In the genomic region with DNA sequence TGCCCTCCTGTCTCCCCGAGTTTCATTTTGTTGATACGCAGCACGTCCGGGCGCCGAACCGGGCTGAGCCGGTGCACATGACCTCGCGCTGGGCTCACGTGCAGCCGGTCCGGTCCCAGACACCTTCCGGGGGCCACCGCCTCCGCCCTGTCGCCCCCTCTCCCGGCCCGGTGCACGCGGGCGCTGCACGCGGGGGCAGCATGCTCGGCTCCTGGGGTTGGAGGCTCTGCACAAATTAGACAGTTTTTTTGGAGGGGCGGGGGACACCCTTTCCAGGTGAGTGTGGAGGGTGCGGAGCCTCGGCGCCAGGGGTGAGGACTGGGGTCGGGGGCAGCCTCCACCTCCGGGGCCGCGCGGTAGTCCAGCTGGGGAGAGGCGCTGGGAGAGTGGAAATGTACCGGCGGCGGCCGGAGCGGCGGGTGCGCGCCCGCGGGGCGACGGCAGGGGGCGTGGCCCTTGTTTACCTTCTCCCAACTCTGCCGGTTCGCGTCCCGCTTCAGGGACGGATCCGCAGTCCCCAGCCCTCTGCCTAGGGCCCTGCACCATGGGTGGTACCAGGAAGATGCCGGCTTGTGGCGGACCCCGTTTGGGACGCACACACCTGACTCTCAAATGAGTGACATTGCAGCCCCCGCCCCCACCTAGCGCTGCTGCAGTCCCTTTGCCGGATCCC, we compare ENCODE assay signal across 1 cellular context.
TF ChIP-seq lines count a peak whose summit lies in the region.

No MANE protein-coding gene starts in this region.

TF ChIP-seq in HepG2, 621 proteins besides CTCF, POLR2A, EP300 and RAD21 (continued from another document and continues in another):
- TF ChIP-seq, protein P1, sequence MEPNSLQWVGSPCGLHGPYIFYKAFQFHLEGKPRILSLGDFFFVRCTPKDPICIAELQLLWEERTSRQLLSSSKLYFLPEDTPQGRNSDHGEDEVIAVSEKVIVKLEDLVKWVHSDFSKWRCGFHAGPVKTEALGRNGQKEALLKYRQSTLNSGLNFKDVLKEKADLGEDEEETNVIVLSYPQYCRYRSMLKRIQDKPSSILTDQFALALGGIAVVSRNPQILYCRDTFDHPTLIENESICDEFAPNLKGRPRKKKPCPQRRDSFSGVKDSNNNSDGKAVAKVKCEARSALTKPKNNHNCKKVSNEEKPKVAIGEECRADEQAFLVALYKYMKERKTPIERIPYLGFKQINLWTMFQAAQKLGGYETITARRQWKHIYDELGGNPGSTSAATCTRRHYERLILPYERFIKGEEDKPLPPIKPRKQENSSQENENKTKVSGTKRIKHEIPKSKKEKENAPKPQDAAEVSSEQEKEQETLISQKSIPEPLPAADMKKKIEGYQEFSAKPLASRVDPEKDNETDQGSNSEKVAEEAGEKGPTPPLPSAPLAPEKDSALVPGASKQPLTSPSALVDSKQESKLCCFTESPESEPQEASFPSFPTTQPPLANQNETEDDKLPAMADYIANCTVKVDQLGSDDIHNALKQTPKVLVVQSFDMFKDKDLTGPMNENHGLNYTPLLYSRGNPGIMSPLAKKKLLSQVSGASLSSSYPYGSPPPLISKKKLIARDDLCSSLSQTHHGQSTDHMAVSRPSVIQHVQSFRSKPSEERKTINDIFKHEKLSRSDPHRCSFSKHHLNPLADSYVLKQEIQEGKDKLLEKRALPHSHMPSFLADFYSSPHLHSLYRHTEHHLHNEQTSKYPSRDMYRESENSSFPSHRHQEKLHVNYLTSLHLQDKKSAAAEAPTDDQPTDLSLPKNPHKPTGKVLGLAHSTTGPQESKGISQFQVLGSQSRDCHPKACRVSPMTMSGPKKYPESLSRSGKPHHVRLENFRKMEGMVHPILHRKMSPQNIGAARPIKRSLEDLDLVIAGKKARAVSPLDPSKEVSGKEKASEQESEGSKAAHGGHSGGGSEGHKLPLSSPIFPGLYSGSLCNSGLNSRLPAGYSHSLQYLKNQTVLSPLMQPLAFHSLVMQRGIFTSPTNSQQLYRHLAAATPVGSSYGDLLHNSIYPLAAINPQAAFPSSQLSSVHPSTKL (CRISPR knock-in tag; IDR thresholded peaks at IDR 0.05) = peak; percentile 39; the same call in 1 of the 2 replicates
- peak; percentile 59 for TF ChIP-seq ETV5 (CRISPR knock-in tag; IDR thresholded peaks at IDR 0.05; ENCODE audit: borderline replicate concordance)
- TF ChIP-seq SATB2 (CRISPR knock-in tag; IDR thresholded peaks at IDR 0.05) = no peak
- no peak for TF ChIP-seq PAF1 (CRISPR knock-in tag; IDR thresholded peaks at IDR 0.05)
- peak; percentile 17; the same call in 1 of the 2 replicates for TF ChIP-seq RXRB (CRISPR knock-in tag; IDR thresholded peaks at IDR 0.05; ENCODE audit: borderline replicate concordance)
- TF ChIP-seq YEATS2 (CRISPR knock-in tag; IDR thresholded peaks at IDR 0.05; ENCODE audit: borderline replicate concordance) = peak; percentile 51; the same call in 1 of the 2 replicates
- peak; percentile 68; the same call in 1 of the 2 replicates for TF ChIP-seq HOXA5 (CRISPR knock-in tag; IDR thresholded peaks at IDR 0.05)
- TF ChIP-seq ZNF337 (CRISPR knock-in tag; IDR thresholded peaks at IDR 0.05; ENCODE audit: borderline replicate concordance, low read depth) = peak; percentile 70; the same call in 1 of the 2 replicates
- TF ChIP-seq, protein P2, sequence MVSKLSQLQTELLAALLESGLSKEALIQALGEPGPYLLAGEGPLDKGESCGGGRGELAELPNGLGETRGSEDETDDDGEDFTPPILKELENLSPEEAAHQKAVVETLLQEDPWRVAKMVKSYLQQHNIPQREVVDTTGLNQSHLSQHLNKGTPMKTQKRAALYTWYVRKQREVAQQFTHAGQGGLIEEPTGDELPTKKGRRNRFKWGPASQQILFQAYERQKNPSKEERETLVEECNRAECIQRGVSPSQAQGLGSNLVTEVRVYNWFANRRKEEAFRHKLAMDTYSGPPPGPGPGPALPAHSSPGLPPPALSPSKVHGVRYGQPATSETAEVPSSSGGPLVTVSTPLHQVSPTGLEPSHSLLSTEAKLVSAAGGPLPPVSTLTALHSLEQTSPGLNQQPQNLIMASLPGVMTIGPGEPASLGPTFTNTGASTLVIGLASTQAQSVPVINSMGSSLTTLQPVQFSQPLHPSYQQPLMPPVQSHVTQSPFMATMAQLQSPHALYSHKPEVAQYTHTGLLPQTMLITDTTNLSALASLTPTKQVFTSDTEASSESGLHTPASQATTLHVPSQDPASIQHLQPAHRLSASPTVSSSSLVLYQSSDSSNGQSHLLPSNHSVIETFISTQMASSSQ (IDR thresholded peaks at IDR 0.05; ENCODE audit: low read depth) = no peak
- TF ChIP-seq, protein P2 (CRISPR knock-in tag; IDR thresholded peaks at IDR 0.05; ENCODE audit: borderline replicate concordance) = no peak
- TF ChIP-seq HMG20A (CRISPR knock-in tag; IDR thresholded peaks at IDR 0.05; ENCODE audit: borderline replicate concordance) = no peak
- no peak for TF ChIP-seq RBM39 (IDR thresholded peaks at IDR 0.05; ENCODE audit: low read depth, low read length, poor library complexity, severe bottlenecking)
- no peak for TF ChIP-seq ZFP1 (CRISPR knock-in tag; IDR thresholded peaks at IDR 0.05)
- 0 out of 2 replicates have a peak, but pooled peaks have one; percentile 69 for TF ChIP-seq SMAD1 (CRISPR knock-in tag; IDR thresholded peaks at IDR 0.05; ENCODE audit: borderline replicate concordance, low read depth)
- TF ChIP-seq, protein P3, sequence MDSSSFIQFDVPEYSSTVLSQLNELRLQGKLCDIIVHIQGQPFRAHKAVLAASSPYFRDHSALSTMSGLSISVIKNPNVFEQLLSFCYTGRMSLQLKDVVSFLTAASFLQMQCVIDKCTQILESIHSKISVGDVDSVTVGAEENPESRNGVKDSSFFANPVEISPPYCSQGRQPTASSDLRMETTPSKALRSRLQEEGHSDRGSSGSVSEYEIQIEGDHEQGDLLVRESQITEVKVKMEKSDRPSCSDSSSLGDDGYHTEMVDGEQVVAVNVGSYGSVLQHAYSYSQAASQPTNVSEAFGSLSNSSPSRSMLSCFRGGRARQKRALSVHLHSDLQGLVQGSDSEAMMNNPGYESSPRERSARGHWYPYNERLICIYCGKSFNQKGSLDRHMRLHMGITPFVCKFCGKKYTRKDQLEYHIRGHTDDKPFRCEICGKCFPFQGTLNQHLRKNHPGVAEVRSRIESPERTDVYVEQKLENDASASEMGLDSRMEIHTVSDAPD (CRISPR knock-in tag; IDR thresholded peaks at IDR 0.05) = no peak
- TF ChIP-seq, protein P4, sequence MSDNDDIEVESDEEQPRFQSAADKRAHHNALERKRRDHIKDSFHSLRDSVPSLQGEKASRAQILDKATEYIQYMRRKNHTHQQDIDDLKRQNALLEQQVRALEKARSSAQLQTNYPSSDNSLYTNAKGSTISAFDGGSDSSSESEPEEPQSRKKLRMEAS (IDR thresholded peaks at IDR 0.05) = peak; percentile 88
- TF ChIP-seq POGZ (CRISPR knock-in tag; IDR thresholded peaks at IDR 0.05) = no peak
- TF ChIP-seq, protein P5, sequence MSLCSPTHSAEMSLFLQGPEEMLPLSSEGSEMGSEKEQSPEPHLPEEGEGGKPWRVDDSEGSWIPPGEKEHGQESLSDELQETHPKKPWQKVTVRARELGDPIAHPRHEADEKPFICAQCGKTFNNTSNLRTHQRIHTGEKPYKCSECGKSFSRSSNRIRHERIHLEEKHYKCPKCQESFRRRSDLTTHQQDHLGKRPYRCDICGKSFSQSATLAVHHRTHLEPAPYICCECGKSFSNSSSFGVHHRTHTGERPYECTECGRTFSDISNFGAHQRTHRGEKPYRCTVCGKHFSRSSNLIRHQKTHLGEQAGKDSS (CRISPR knock-in tag; IDR thresholded peaks at IDR 0.05; ENCODE audit: borderline replicate concordance, low read depth) = no peak; the same call in 1 of the 2 replicates
- TF ChIP-seq, protein P6, sequence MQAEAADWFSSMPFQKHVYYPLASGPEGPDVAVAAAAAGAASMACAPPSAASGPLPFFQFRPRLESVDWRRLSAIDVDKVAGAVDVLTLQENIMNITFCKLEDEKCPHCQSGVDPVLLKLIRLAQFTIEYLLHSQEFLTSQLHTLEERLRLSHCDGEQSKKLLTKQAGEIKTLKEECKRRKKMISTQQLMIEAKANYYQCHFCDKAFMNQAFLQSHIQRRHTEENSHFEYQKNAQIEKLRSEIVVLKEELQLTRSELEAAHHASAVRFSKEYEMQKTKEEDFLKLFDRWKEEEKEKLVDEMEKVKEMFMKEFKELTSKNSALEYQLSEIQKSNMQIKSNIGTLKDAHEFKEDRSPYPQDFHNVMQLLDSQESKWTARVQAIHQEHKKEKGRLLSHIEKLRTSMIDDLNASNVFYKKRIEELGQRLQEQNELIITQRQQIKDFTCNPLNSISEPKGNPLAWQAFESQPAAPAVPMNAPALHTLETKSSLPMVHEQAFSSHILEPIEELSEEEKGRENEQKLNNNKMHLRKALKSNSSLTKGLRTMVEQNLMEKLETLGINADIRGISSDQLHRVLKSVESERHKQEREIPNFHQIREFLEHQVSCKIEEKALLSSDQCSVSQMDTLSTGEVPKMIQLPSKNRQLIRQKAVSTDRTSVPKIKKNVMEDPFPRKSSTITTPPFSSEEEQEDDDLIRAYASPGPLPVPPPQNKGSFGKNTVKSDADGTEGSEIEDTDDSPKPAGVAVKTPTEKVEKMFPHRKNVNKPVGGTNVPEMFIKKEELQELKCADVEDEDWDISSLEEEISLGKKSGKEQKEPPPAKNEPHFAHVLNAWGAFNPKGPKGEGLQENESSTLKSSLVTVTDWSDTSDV (CRISPR knock-in tag; IDR thresholded peaks at IDR 0.05) = no peak
- TF ChIP-seq SOX13 (IDR thresholded peaks at IDR 0.05) = no peak
- peak in 1 of 2 experiments; percentile 30; a peak in 1 of 4 replicates for TF ChIP-seq SOX13 (CRISPR knock-in tag; conservative IDR thresholded peaks at IDR 0.05 in 1 of 2, IDR thresholded peaks at IDR 0.05 in 1 of 2)
- TF ChIP-seq KLF11 (CRISPR knock-in tag; IDR thresholded peaks at IDR 0.05) = no peak
- TF ChIP-seq ZNF335 (CRISPR knock-in tag; IDR thresholded peaks at IDR 0.05) = 0 out of 2 replicates have a peak, but pooled peaks have one; percentile 24
- no peak for TF ChIP-seq ZBTB8A (CRISPR knock-in tag; IDR thresholded peaks at IDR 0.05; ENCODE audit: borderline replicate concordance, low read depth)
- TF ChIP-seq RFX5 (IDR thresholded peaks at IDR 0.05; ENCODE audit: low read depth, low read length) = no peak
- TF ChIP-seq MIER3 (CRISPR knock-in tag; IDR thresholded peaks at IDR 0.05; ENCODE audit: borderline replicate concordance) = no peak
- TF ChIP-seq STAG1 (CRISPR knock-in tag; IDR thresholded peaks at IDR 0.05) = no peak
- no peak for TF ChIP-seq SP1 (IDR thresholded peaks at IDR 0.05)
- TF ChIP-seq SP1 (CRISPR knock-in tag; IDR thresholded peaks at IDR 0.05) = peak; percentile 18; the same call in 1 of the 2 replicates
- no peak for TF ChIP-seq CHD2 (IDR thresholded peaks at IDR 0.05; ENCODE audit: low read depth, low read length)
- TF ChIP-seq NCOA1 (CRISPR knock-in tag; IDR thresholded peaks at IDR 0.05) = no peak
- TF ChIP-seq ATM (IDR thresholded peaks at IDR 0.05; ENCODE audit: borderline replicate concordance) = no peak
- no peak for TF ChIP-seq ZNF121 (CRISPR knock-in tag; IDR thresholded peaks at IDR 0.05)
- peak; percentile 66 for TF ChIP-seq ERF (CRISPR knock-in tag; IDR thresholded peaks at IDR 0.05)
- peak; percentile 21 for TF ChIP-seq ZSCAN31 (CRISPR knock-in tag; IDR thresholded peaks at IDR 0.05; ENCODE audit: low read depth)
- TF ChIP-seq ZNF615 (CRISPR knock-in tag; IDR thresholded peaks at IDR 0.05; ENCODE audit: borderline replicate concordance) = no peak
- 0 out of 2 replicates have a peak, but pooled peaks have one; percentile 66 for TF ChIP-seq ZNF446 (CRISPR knock-in tag; IDR thresholded peaks at IDR 0.05)
- peak; percentile 46; the same call in 1 of the 2 replicates for TF ChIP-seq AKAP8 (CRISPR knock-in tag; IDR thresholded peaks at IDR 0.05)
- no peak for TF ChIP-seq SRY (CRISPR knock-in tag; IDR thresholded peaks at IDR 0.05)
- TF ChIP-seq, protein P7, sequence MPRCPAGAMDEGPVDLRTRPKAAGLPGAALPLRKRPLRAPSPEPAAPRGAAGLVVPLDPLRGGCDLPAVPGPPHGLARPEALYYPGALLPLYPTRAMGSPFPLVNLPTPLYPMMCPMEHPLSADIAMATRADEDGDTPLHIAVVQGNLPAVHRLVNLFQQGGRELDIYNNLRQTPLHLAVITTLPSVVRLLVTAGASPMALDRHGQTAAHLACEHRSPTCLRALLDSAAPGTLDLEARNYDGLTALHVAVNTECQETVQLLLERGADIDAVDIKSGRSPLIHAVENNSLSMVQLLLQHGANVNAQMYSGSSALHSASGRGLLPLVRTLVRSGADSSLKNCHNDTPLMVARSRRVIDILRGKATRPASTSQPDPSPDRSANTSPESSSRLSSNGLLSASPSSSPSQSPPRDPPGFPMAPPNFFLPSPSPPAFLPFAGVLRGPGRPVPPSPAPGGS (CRISPR knock-in tag; IDR thresholded peaks at IDR 0.05) = peak; percentile 78
- TF ChIP-seq, protein P8, sequence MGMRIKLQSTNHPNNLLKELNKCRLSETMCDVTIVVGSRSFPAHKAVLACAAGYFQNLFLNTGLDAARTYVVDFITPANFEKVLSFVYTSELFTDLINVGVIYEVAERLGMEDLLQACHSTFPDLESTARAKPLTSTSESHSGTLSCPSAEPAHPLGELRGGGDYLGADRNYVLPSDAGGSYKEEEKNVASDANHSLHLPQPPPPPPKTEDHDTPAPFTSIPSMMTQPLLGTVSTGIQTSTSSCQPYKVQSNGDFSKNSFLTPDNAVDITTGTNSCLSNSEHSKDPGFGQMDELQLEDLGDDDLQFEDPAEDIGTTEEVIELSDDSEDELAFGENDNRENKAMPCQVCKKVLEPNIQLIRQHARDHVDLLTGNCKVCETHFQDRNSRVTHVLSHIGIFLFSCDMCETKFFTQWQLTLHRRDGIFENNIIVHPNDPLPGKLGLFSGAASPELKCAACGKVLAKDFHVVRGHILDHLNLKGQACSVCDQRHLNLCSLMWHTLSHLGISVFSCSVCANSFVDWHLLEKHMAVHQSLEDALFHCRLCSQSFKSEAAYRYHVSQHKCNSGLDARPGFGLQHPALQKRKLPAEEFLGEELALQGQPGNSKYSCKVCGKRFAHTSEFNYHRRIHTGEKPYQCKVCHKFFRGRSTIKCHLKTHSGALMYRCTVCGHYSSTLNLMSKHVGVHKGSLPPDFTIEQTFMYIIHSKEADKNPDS (CRISPR knock-in tag; IDR thresholded peaks at IDR 0.05) = no peak
- TF ChIP-seq EHMT2 (IDR thresholded peaks at IDR 0.05; ENCODE audit: borderline replicate concordance, low read depth, low read length) = no peak
- no peak for TF ChIP-seq ZNF430 (CRISPR knock-in tag; IDR thresholded peaks at IDR 0.05)
